ENCODE assay signal across 12 cellular contexts in genomic region chr2:174667461-174667860, GRCh38.
DNase-seq lines count a peak whose midpoint lies in the region; ATAC-seq and TF ChIP-seq lines count a peak whose summit lies in the region.
"Had no signal": no experiment of that assay in that cellular context is flagged by ENCODE, and none has a peak within 500 bp of the region (broad histone marks: within the 10 kb centered on the region; RNA-seq: fewer than 3 reads in every experiment).

No MANE protein-coding gene starts in this region.

- H3K27ac ChIP-seq in H9 (ENCODE audit: insufficient read length, low read depth, low read length) (no peak overlapping the region), sigmoid colon (peak overlapping the region; percentile 6 to 65 (median 55)), RWPE1 (no peak overlapping the region), prostate gland (peak overlapping the region in 1 of 2 donors; percentile 24)

- no peak overlapping the region for H2BK20ac ChIP-seq in H9 (ENCODE audit: low read depth, low read length, poor library complexity, severe bottlenecking)

- no peak overlapping the region for H4K8ac ChIP-seq in H9 (replicated peaks; ENCODE audit: insufficient read length, low read depth, low read length)

- no peak overlapping the region for H2BK12ac ChIP-seq in H9 (ENCODE audit: insufficient read length, low read depth, low read length)

- no peak overlapping the region for H3K4me3 ChIP-seq in sigmoid colon
- H3K4me3 ChIP-seq in prostate gland, result no peak overlapping the region

- peaks cover 13 to 28% of the 10 kb centered on the region in 2 experiments for H3K4me1 Mint-ChIP-seq in H9
- H3K4me1 Mint-ChIP-seq in T-cell, result peaks cover 24 to 42% (median 34%) of the 10 kb centered on the region in 3 donors

- no peak overlapping the region for H2AFZ ChIP-seq in H9 (ENCODE audit: low read length)

- CTCF ChIA-PET in T-cell (lab: Charles Lee), result interaction anchor here in 1 of 2 donors (0.6 to 2.1 kb wide), 2 partner anchors 30 to 193 kb away, joined by 5 to 10 read pairs; no protein-coding TSS in a partner anchor
- CTCF ChIA-PET in RWPE1 (lab: Yijun Ruan, JAX), result interaction anchor here (0.5 kb wide), 1 partner anchor 627 kb away, joined by 4 read pairs; no protein-coding TSS in a partner anchor

- H3T11ph ChIP-seq in H9 (ENCODE audit: low read length), result no peak overlapping the region

- no peak overlapping the region for H3K9ac ChIP-seq in H9 (ENCODE audit: extremely low read depth, insufficient read length, low read length)

- H3K4me1 ChIP-seq in H9 (ENCODE audit: insufficient read depth, low read length) (peaks cover 4% of the 10 kb centered on the region; the same call in 1 of the 2 replicates), sigmoid colon (peaks cover 0 to 69% (median 65%) of the 10 kb centered on the region in 4 donors), prostate gland (replicated peaks) (no peaks in the 10 kb centered on the region)

- H3K27me3 Mint-ChIP-seq in H9 (ENCODE audit: low read depth) (peaks cover 5% of the 10 kb centered on the region), T-cell (no peaks in the 10 kb centered on the region)

- H3K14ac ChIP-seq in H9 (ENCODE audit: insufficient read depth, low read length), result no peak overlapping the region

- H3K36me3 Mint-ChIP-seq in H9 (ENCODE audit: insufficient read depth in 1 of 3, low read depth in 3 of 3) (peaks cover 12 to 18% (median 16%) of the 10 kb centered on the region in 3 experiments), T-cell (peaks cover 8% of the 10 kb centered on the region)

- H3K4me3 Mint-ChIP-seq in H9, result no peak overlapping the region
- peak overlapping the region in 2 of 3 donors; percentile 25 to 69 for H3K4me3 Mint-ChIP-seq in T-cell

- WGBS in H9 (ENCODE audit: extremely low coverage, insufficient read length, low lambda C conversion rate), result no CpG with 5 or more reads among the region's 4 CpGs
- 49 to 87% methylated on average over 4 of the region's 4 CpGs for WGBS in sigmoid colon, 2 donors
- 74% methylated on average over 3 of the region's 4 CpGs for WGBS in prostate gland

- TF ChIP-seq CTCF in H9 (conservative IDR thresholded peaks at IDR 0.05) (no peak), sigmoid colon (IDR thresholded peaks at IDR 0.05) (no peak), RWPE1 (conservative IDR thresholded peaks at IDR 0.05; ENCODE audit: low read depth) (no peak), prostate gland (IDR thresholded peaks at IDR 0.05) (no peak)

- POLR2A ChIA-PET in T-cell (lab: Charles Lee) (no interaction called here), RWPE1 (lab: Yijun Ruan, JAX; ENCODE audit: low non-redundant PET) (no interaction called here)

- no peaks in the 10 kb centered on the region for H3K79me1 ChIP-seq in H9 (ENCODE audit: insufficient read depth, low read depth, low read length, poor library complexity, severe bottlenecking)

- no peak overlapping the region for H3K56ac ChIP-seq in H9 (ENCODE audit: insufficient read length, low read depth, low read length)

- no peaks in the 10 kb centered on the region for H3K23me2 ChIP-seq in H9 (ENCODE audit: insufficient read length, low read depth, low read length, poor library complexity, severe bottlenecking)

- H3K9me3 ChIP-seq in H9 (ENCODE audit: control insufficient read depth, low read depth, low read length) (peaks cover 4% of the 10 kb centered on the region), sigmoid colon (peaks cover 0 to 3% (median 0%) of the 10 kb centered on the region in 4 donors), prostate gland (no peaks in the 10 kb centered on the region)

- no peak overlapping the region for H2BK120ac ChIP-seq in H9 (ENCODE audit: low read depth, low read length, poor library complexity, severe bottlenecking)

- no peaks in the 10 kb centered on the region for H4K20me1 ChIP-seq in H9 (ENCODE audit: control insufficient read depth, insufficient read depth, insufficient read length)

- no peaks in the 10 kb centered on the region for H3K36me3 ChIP-seq in sigmoid colon
- no peaks in the 10 kb centered on the region for H3K36me3 ChIP-seq in prostate gland

- H2BK15ac ChIP-seq in H9 (ENCODE audit: low read depth, low read length), result no peak overlapping the region

- no peak overlapping the region for H3K18ac ChIP-seq in H9 (ENCODE audit: insufficient read length, low read depth, low read length)

- ATAC-seq in T-cell (replicated peaks in 1 of 4) (peak; percentile 37 to 60 (median 52)), left ventricle myocardium superior (peak; percentile 49), HG02852 (IDR thresholded peaks at IDR 0.05; ENCODE audit: unreplicated experiment) (no peak), HG03196 (IDR thresholded peaks at IDR 0.05; ENCODE audit: unreplicated experiment) (no peak)

- H4K91ac ChIP-seq in H9 (ENCODE audit: insufficient read length, low read depth, low read length), result no peak overlapping the region

- no peak for TF ChIP-seq EP300 in sigmoid colon (IDR thresholded peaks at IDR 0.05)

- no peak overlapping the region for H4K5ac ChIP-seq in H9 (ENCODE audit: insufficient read length, low read depth, low read length)

- TF ChIP-seq POLR2A in sigmoid colon (IDR thresholded peaks at IDR 0.05), result no peak
- no peak for TF ChIP-seq POLR2A in prostate gland (IDR thresholded peaks at IDR 0.05)

- H3K9me3 Mint-ChIP-seq in H9 (peaks cover 17 to 20% of the 10 kb centered on the region in 2 experiments), T-cell (peaks cover 0 to 12% (median 8%) of the 10 kb centered on the region in 3 donors)

- intact Hi-C loops in left ventricle myocardium superior (cut with micrococcal nuclease) (no loop called here), sigmoid colon (cut with DNase I) (no loop called here), prostate gland (cut with DNase I) (no loop called here)

- no peak overlapping the region for H3K23ac ChIP-seq in H9 (ENCODE audit: insufficient read length, low read depth, low read length)

- DNase-seq in H9 (peak; percentile 42), T-cell (no peak), left ventricle myocardium superior (no peak), sigmoid colon (no peak), RWPE1 (ENCODE audit: low spot score) (no peak), prostate gland (ENCODE audit: low spot score) (no peak)
- DNase-seq: activated CD4-positive, alpha-beta T cell treated with anti-CD3 and anti-CD28 coated beads, Interleukin-2, amount 50 U/mL, for 4 hours; effector CD4-positive, alpha-beta T cell; NCI-H1092; NCI-H526 treated with DMSO at 0.1 percent for 48 hours had no signal

- no peaks in the 10 kb centered on the region for H3K27me3 ChIP-seq in H9 (ENCODE audit: insufficient read depth, low read length)
- H3K27me3 ChIP-seq in sigmoid colon, result no peaks in the 10 kb centered on the region
- no peaks in the 10 kb centered on the region for H3K27me3 ChIP-seq in prostate gland (replicated peaks; ENCODE audit: insufficient read depth)

- H2BK5ac ChIP-seq in H9 (ENCODE audit: insufficient read length, low read length), result no peak overlapping the region

- H3K4ac ChIP-seq in H9 (ENCODE audit: low read depth, low read length), result no peak overlapping the region

- H3K27ac Mint-ChIP-seq in H9, result peak overlapping the region in 1 of 3 experiments; percentile 14; a peak in 1 of 7 replicates
- peak overlapping the region in 1 of 2 donors; percentile 73 for H3K27ac Mint-ChIP-seq in T-cell

- H2AK5ac ChIP-seq in H9 (ENCODE audit: insufficient read length, low read length), result no peak overlapping the region

- H3K4me2 ChIP-seq in H9 (ENCODE audit: insufficient read depth, insufficient read length, low read length), result no peak overlapping the region

- H3K79me2 ChIP-seq in H9 (ENCODE audit: insufficient read depth, low read length), result no peaks in the 10 kb centered on the region

Comparison
In these comparisons a context has a peak if more than half of its experiments do, and no peak if none do; other contexts are left out.
1. H3K27ac ChIP-seq: peak in sigmoid colon (4 of 4); none in H9 (single experiment) and RWPE1 (single experiment).
2. H3K4me3 Mint-ChIP-seq: peak in T-cell (2 of 3); none in H9 (0 of 2).
3. ATAC-seq: peak in T-cell (4 of 4) and left ventricle myocardium superior (single experiment); none in HG02852 (single experiment) and HG03196 (single experiment).